In the genomic region with DNA sequence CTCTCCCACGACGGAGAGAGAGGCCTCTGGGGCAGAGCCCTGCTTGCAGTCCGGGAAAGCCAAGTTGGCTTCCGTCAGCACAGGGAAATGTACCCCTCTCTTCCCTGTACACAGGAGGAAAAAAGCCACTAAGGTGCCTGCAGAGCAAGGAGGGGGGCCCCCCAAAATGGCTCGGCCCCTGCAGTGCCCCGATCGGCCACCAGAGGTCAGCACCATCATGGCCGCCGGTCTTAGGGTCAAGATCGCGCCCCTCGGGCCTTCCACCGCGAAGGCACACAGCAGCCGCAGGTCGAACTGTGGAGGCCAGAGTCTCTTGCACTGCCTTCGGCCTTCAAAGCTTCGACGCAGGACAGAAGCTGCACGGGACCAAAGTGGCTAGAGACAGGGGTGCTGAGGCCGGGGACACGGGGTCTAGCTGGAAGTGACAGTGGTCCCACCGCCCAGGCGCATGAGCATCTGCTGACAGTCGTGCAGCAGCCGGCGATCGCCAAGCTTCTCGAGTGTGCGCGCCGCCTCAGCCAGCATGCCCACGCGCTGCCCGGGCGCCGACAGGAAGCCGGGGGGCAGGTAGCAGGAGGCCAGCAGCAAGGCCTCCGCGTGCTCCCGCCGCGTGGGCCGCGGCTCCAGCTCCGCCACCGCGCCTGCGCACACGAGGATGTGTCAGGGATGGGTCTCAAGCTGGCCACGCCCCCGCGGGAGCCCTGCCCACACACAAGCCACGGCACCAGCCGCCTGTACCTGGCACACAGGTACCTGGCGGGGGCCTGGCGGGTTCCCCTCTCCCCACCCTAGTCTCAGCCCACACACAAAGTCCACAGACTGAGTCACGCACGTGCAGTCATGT, we compare ENCODE assay signal across 8 cellular contexts. TPM values are rescaled to one million over a fixed set of nuclear protein-coding genes. Genes with fewer than 3 reads are reported as not detected.
A peak's percentile ranks its signal among the peaks of the same experiment; 100 is the strongest.
DNase-seq lines count a peak whose midpoint lies in the region; ATAC-seq lines count a peak whose summit lies in the region.

No MANE protein-coding gene starts in this region.

- intact Hi-C loops in left colon (cut with DNase I, micrococcal nuclease) = loop anchor here (2.0 to 5.0 kb wide), 2 partner anchors 40 to 48 kb away; no protein-coding TSS in a partner anchor

- ATAC-seq in left colon (peak; percentile 39), GM19395 (IDR thresholded peaks at IDR 0.05; ENCODE audit: unreplicated experiment) (no peak)

- H3K27ac ChIP-seq in caudate nucleus (ENCODE audit: low read depth, low read length) = peak overlapping the region; percentile 19

- DNase-seq in DMS53 (lab: John Stamatoyannopoulos, UW) (peak; percentile 66), HK-2 (ENCODE audit: unreplicated experiment) (peak; percentile 64), caudate nucleus (lab: John Stamatoyannopoulos, UW) (peak in 45 of 61 donors; percentile 16 to 81 (median 53)), left colon (peak in 1 of 2 donors; percentile 72), GDM1 (lab: John Stamatoyannopoulos, UW) (no peak)
- peak; percentile 45 for DNase-seq in activated CD4-positive, CD25-positive, alpha-beta regulatory T cell treated with anti-CD3 and anti-CD28 coated beads, Interleukin-2, amount 50 U/mL, for 16 hours (ENCODE audit: low read depth, low spot score)
- peak; percentile 67 for DNase-seq in stimulated activated CD4-positive, alpha-beta T cell treated with anti-CD3 and anti-CD28 coated beads, Interleukin-4, amount 100 ng/mL, for 24 hours

RNA-seq across cellular contexts. Expression of a gene that starts 24.4 kb away (rescaled TPM):
- 100 to 1,000 TPM; 125 to 161 TPM for total RNA-seq in left colon
